17 cellular contexts compared by ENCODE assay signal in genomic region chr7:129047761-129048160, GRCh38. TPM values are rescaled to one million over a fixed set of nuclear protein-coding genes. Genes with fewer than 3 reads are reported as not detected.
DNase-seq lines count a peak whose midpoint lies in the region; ATAC-seq, FAIRE-seq and TF ChIP-seq lines count a peak whose summit lies in the region.
"Had no signal": no experiment of that assay in that cellular context is flagged by ENCODE, and none has a peak within 500 bp of the region (broad histone marks: within the 10 kb centered on the region; RNA-seq: fewer than 3 reads in every experiment).

No MANE protein-coding gene starts in this region.

- no peaks in the 10 kb centered on the region for H3K27me3 ChIP-seq in osteoblast (ENCODE audit: insufficient read depth, low read length)
- H3K27me3 ChIP-seq in uterus = no peaks in the 10 kb centered on the region

- no peak overlapping the region for H2AFZ ChIP-seq in osteoblast (ENCODE audit: low read length)

- peaks cover 97% of the 10 kb centered on the region for H3K79me2 ChIP-seq in osteoblast (ENCODE audit: insufficient read depth, low read length)

- H3K4me1 ChIP-seq in osteoblast (ENCODE audit: insufficient read depth, low read length) (peaks cover 3% of the 10 kb centered on the region), uterus (no peaks in the 10 kb centered on the region)

- peaks cover 34% of the 10 kb centered on the region for H4K20me1 ChIP-seq in osteoblast (ENCODE audit: insufficient read depth, low read length)

- peak overlapping the region; percentile 2 for H3K4me2 ChIP-seq in osteoblast (ENCODE audit: insufficient read depth, low read length)

- H3K27ac ChIP-seq in osteoblast (ENCODE audit: low read depth, low read length) (no peak overlapping the region), uterus (no peak overlapping the region)
- H3K27ac ChIP-seq: SK-N-MC had no signal

- no peaks in the 10 kb centered on the region for H3K9me3 ChIP-seq in osteoblast (ENCODE audit: low read depth, low read length)
- no peaks in the 10 kb centered on the region for H3K9me3 ChIP-seq in uterus

- TF ChIP-seq POLR2A in GM12891 (IDR thresholded peaks at IDR 0.05; ENCODE audit: low read depth, low read length) (no peak), uterus (IDR thresholded peaks at IDR 0.05) (no peak)

- in situ Hi-C loops in astrocyte of the spinal cord (cut with HindIII; ENCODE audit: low sequenced_read_pairs) = no loop called here
- in situ Hi-C loops in GM13976 (cut with MboI; ENCODE audit: low sequenced_read_pairs, unreplicated experiment) = no loop called here

- TF ChIP-seq CTCF in astrocyte of the spinal cord (IDR thresholded peaks at IDR 0.05; ENCODE audit: low read depth, low read length) (no peak), osteoblast (IDR thresholded peaks at IDR 0.05; ENCODE audit: extremely low read depth, low read depth, low read length) (no peak), GM13976 (IDR thresholded peaks at IDR 0.05; ENCODE audit: borderline replicate concordance, control extremely low read depth, extremely low read depth, insufficient read depth, missing control alignments) (no peak), GM20000 (IDR thresholded peaks at IDR 0.05; ENCODE audit: extremely low read depth, missing control alignments) (no peak), uterus (IDR thresholded peaks at IDR 0.05) (no peak)

- H3K36me3 ChIP-seq in osteoblast (ENCODE audit: insufficient read depth, low read length) (no peaks in the 10 kb centered on the region), uterus (no peaks in the 10 kb centered on the region)

- intact Hi-C loops in uterus (cut with DNase I; ENCODE audit: low total_unique reads) = no loop called here

- FAIRE-seq in GM12891 (lab: Jason Lieb, UNC) (peak; percentile 81), RCC 7860 (lab: Jason Lieb, UNC) (peak; percentile 92)
- FAIRE-seq: A204.1 had no signal

- no peak for ATAC-seq in GM21786 (IDR thresholded peaks at IDR 0.05; ENCODE audit: unreplicated experiment)
- ATAC-seq: Right ventricle myocardium inferior had no signal

- H3K4me3 ChIP-seq in astrocyte of the spinal cord (ENCODE audit: low read depth, low read length) (no peak overlapping the region), osteoblast (ENCODE audit: insufficient read depth, low read length) (no peak overlapping the region), uterus (no peak overlapping the region)
- H3K4me3 ChIP-seq: SK-N-MC had no signal

- DNase-seq in GM12891 (ENCODE audit: insufficient read length, low spot score) (no peak), RCC 7860 (ENCODE audit: low spot score) (no peak), astrocyte of the spinal cord (ENCODE audit: low read depth, low spot score) (peak; percentile 58), osteoblast (ENCODE audit: insufficient read length, low spot score, missing footprints) (no peak), GM13976 (ENCODE audit: low spot score) (no peak), GM20000 (ENCODE audit: low spot score) (no peak), uterus (no peak)
- DNase-seq: C1 segment of cervical spinal cord, GF-D8, HCEC 1CT, NCI-H1436 treated with DMSO at 0.1 percent for 48 hours, NCI-H2029 treated with DMSO at 0.1 percent for 48 hours, NCI-H82 had no signal

TF ChIP-seq in GM12891, 5 proteins besides CTCF, POLR2A, EP300 and RAD21:
- TF ChIP-seq POU2F2 (IDR thresholded peaks at IDR 0.05; ENCODE audit: low read depth, low read length) (no peak), SPI1 (IDR thresholded peaks at IDR 0.05; ENCODE audit: low read depth, low read length) (no peak), TAF1 (IDR thresholded peaks at IDR 0.05; ENCODE audit: low read depth, low read length) (no peak), POLR2AphosphoS5 (IDR thresholded peaks at IDR 0.05; ENCODE audit: low read depth, low read length) (no peak), PAX5 (IDR thresholded peaks at IDR 0.05; ENCODE audit: insufficient read depth, low read length, severe bottlenecking) (no peak)
TF ChIP-seq in GM12891: peak in this region for 0.

RNA-seq across cellular contexts. Expression of gene TNPO3, which starts 7.2 kb away (rescaled TPM):
- polyA plus RNA-seq in GM12891 (2012; ENCODE audit: low read depth, missing spikeins) = 42.7 TPM
- total RNA-seq in osteoblast = 54.5 and 56.1 TPM in 2 replicates
- 10 to 100 TPM; 14.6 to 57.9 (median 31.9) TPM for total RNA-seq in uterus
